ENCODE assay signal across 8 cellular contexts in genomic region chr18:12038661-12039417, GRCh38. TPM values are rescaled to one million over a fixed set of nuclear protein-coding genes. Genes with fewer than 3 reads are reported as not detected.
DNase-seq lines count a peak whose midpoint lies in the region; ATAC-seq, FAIRE-seq and TF ChIP-seq lines count a peak whose summit lies in the region.

No MANE protein-coding gene starts in this region.

- no peaks in the 10 kb centered on the region for H3K9me3 ChIP-seq in keratinocyte (ENCODE audit: control insufficient read depth, low read depth, low read length)

- peak; percentile 71 to 97 (median 97) for TF ChIP-seq CTCF in keratinocyte (optimal IDR thresholded peaks at IDR 0.05 in 1 of 3, IDR thresholded peaks at IDR 0.05 in 1 of 3, conservative IDR thresholded peaks at IDR 0.05 in 1 of 3; ENCODE audit: extremely low read depth in 1 of 3, insufficient read depth in 2 of 3, low read length in 3 of 3)

- no peak for FAIRE-seq in keratinocyte (lab: Jason Lieb, UNC)

- H3K27ac ChIP-seq in keratinocyte (ENCODE audit: control insufficient read depth, insufficient read depth, low read length) = no peak overlapping the region

- peak overlapping the region; percentile 83 for H2AFZ ChIP-seq in keratinocyte (ENCODE audit: control insufficient read depth, low read length)

- no peaks in the 10 kb centered on the region for H3K27me3 ChIP-seq in keratinocyte (ENCODE audit: control insufficient read depth, extremely low read depth, insufficient read depth, low read length)

- H3K4me2 ChIP-seq in keratinocyte (ENCODE audit: control insufficient read depth, extremely low read depth, insufficient read depth, low read depth, low read length) = peak overlapping the region; percentile 76

- H4K20me1 ChIP-seq in keratinocyte (ENCODE audit: control insufficient read depth, extremely low read depth, insufficient read depth, low read length) = no peaks in the 10 kb centered on the region

- DNase-seq in NCI-H2029 (lab: John Stamatoyannopoulos, UW) (peak; percentile 37), NCI-H2029 treated with DMSO at 0.1 percent for 48 hours (lab: John Stamatoyannopoulos, UW) (no peak), NCI-H2227 (lab: John Stamatoyannopoulos, UW; ENCODE audit: unreplicated experiment) (peak; percentile 87), cerebellar cortex (ENCODE audit: low spot score) (peak; percentile 70), keratinocyte (ENCODE audit: low read depth, low spot score) (no peak)
- peak; percentile 75 for DNase-seq in stimulated activated CD4-positive, alpha-beta T cell treated with anti-CD3 and anti-CD28 coated beads, Interleukin-12 subunit alpha, Interleukin-12 subunit beta, amount 100 ng/mL, for 4 hours

- peaks cover 16% of the 10 kb centered on the region for H3K4me1 ChIP-seq in keratinocyte (ENCODE audit: control insufficient read depth, extremely low read depth, insufficient read depth, low read length)

- ATAC-seq in HG02885 (IDR thresholded peaks at IDR 0.05; ENCODE audit: poor library complexity, unreplicated experiment) = peak; percentile 89
- ATAC-seq in activated CD4-positive, CD25-positive, alpha-beta regulatory T cell treated with anti-CD3 and anti-CD28 coated beads, Interleukin-2, amount 50 U/mL, for 24 hours = peak; percentile 80 to 91

- H3K4me3 ChIP-seq in keratinocyte (ENCODE audit: control insufficient read depth in 2 of 3, extremely low read depth in 1 of 3, insufficient read depth in 2 of 3, low read depth in 1 of 3, low read length in 3 of 3) = peak overlapping the region; percentile 20 to 58 (median 48)

- dilution Hi-C loops in keratinocyte (cut with MboI; ENCODE audit: extremely low pct_ligation_motif_present, low sequenced_read_pairs) = no loop called here

- no peaks in the 10 kb centered on the region for H3K79me2 ChIP-seq in keratinocyte (ENCODE audit: control insufficient read depth, insufficient read depth, low read length)

- H3K9ac ChIP-seq in keratinocyte (ENCODE audit: control insufficient read depth, extremely low read depth, insufficient read depth, low read length) = peak overlapping the region; percentile 64

- no peaks in the 10 kb centered on the region for H3K36me3 ChIP-seq in keratinocyte (ENCODE audit: control insufficient read depth in 2 of 2, extremely low read depth in 1 of 2, insufficient read depth in 2 of 2, low read length in 2 of 2)

- H3K9me1 ChIP-seq in keratinocyte (ENCODE audit: control insufficient read depth, extremely low read depth, insufficient read depth, low read length) = no peaks in the 10 kb centered on the region

RNA-seq across cellular contexts. Expression of gene ANKRD62, which starts 54.8 kb away (rescaled TPM):
- polyA plus RNA-seq in keratinocyte = not detected in 3 replicates
- 0.22 TPM for polyA plus RNA-seq in keratinocyte (2011; ENCODE audit: low read depth)
- not detected in 2 replicates for polyA plus RNA-seq in keratinocyte (2011; cell fraction: cytosol; rRNA removed)
- not detected in 2 replicates for polyA plus RNA-seq in keratinocyte (2011; cell fraction: nucleus; rRNA removed)
- not detected in 2 replicates for polyA plus RNA-seq in keratinocyte (2012; ENCODE audit: low replicate concordance)
- not detected in 3 replicates for polyA minus RNA-seq in keratinocyte
- not detected for polyA minus RNA-seq in keratinocyte (2011; cell fraction: cytosol; rRNA and poly(A)+ RNA removed)
- polyA minus RNA-seq in keratinocyte (2011; cell fraction: nucleus; rRNA and poly(A)+ RNA removed) = not detected in 2 replicates

RNA-seq across cellular contexts. Expression of gene IMPA2, which starts 57.5 kb away (rescaled TPM):
- 9.9 to 18.7 TPM (median 17.6 TPM) in 3 replicates for polyA plus RNA-seq in keratinocyte
- polyA plus RNA-seq in keratinocyte (2011; ENCODE audit: low read depth) = 66.4 TPM
- 11.2 and 14.0 TPM in 2 replicates for polyA plus RNA-seq in keratinocyte (2011; cell fraction: cytosol; rRNA removed)
- polyA plus RNA-seq in keratinocyte (2011; cell fraction: nucleus; rRNA removed) = 11.4 TPM in 2 replicates
- 11.0 and 143 TPM in 2 replicates for polyA plus RNA-seq in keratinocyte (2012; ENCODE audit: low replicate concordance)
- polyA minus RNA-seq in keratinocyte = 12.0 to 15.1 TPM (median 12.1 TPM) in 3 replicates
- 12.5 TPM for polyA minus RNA-seq in keratinocyte (2011; cell fraction: cytosol; rRNA and poly(A)+ RNA removed)
- 4.2 and 4.6 TPM in 2 replicates for polyA minus RNA-seq in keratinocyte (2011; cell fraction: nucleus; rRNA and poly(A)+ RNA removed)

Comparison
In these comparisons a context has a peak if more than half of its experiments do, and no peak if none do; other contexts are left out.
1. DNase-seq: peak in NCI-H2029 (single experiment), NCI-H2227 (single experiment), cerebellar cortex (single experiment) and stimulated activated CD4-positive, alpha-beta T cell treated with anti-CD3 and anti-CD28 coated beads, Interleukin-12 subunit alpha, Interleukin-12 subunit beta, amount 100 ng/mL, for 4 hours (single experiment); none in NCI-H2029 treated with DMSO at 0.1 percent for 48 hours (single experiment) and keratinocyte (single experiment).